In genomic region chr11:134752526-134752925, GRCh38 we compare ENCODE assay signal across 16 cellular contexts.
A peak's percentile ranks its signal among the peaks of the same experiment; 100 is the strongest.
DNase-seq lines count a peak whose midpoint lies in the region; ATAC-seq and TF ChIP-seq lines count a peak whose summit lies in the region.
"Had no signal": no experiment of that assay in that cellular context is flagged by ENCODE, and none has a peak within 500 bp of the region (broad histone marks: within the 10 kb centered on the region; RNA-seq: fewer than 3 reads in every experiment).

No MANE protein-coding gene starts in this region.

- no peak for ATAC-seq in T-helper 17 cell
- ATAC-seq: CD8-positive, alpha-beta T cell had no signal

- peaks cover 62% of the 10 kb centered on the region for H3K27me3 Mint-ChIP-seq in T-helper 17 cell

- no peak overlapping the region for H2AFZ ChIP-seq in hepatocyte

- H3K9me3 ChIP-seq in hepatocyte (ENCODE audit: low read depth) (no peaks in the 10 kb centered on the region), vagina (no peaks in the 10 kb centered on the region), T-helper 17 cell (ENCODE audit: control insufficient read depth, low read length, poor library complexity, severe bottlenecking) (no peaks in the 10 kb centered on the region)

- H3K27me3 ChIP-seq in hepatocyte (no peaks in the 10 kb centered on the region), vagina (no peaks in the 10 kb centered on the region)

- H3K27ac Mint-ChIP-seq in T-helper 17 cell: no peak overlapping the region
- H3K27ac Mint-ChIP-seq: CD14-positive monocyte; CD8-positive, alpha-beta T cell; HFFc6 had no signal

- peaks cover 7% of the 10 kb centered on the region for H3K4me1 ChIP-seq in hepatocyte (ENCODE audit: insufficient read depth)
- H3K4me1 ChIP-seq in vagina: no peaks in the 10 kb centered on the region

- H3K27ac ChIP-seq in hepatocyte (peak overlapping the region; percentile 87), vagina (no peak overlapping the region)
- H3K27ac ChIP-seq: 22Rv1 had no signal

- H3K36me3 ChIP-seq in hepatocyte (replicated peaks; ENCODE audit: insufficient read depth, low read depth): no peaks in the 10 kb centered on the region
- H3K36me3 ChIP-seq in vagina: no peaks in the 10 kb centered on the region

- H4K20me1 ChIP-seq in hepatocyte (ENCODE audit: insufficient read depth, poor library complexity, severe bottlenecking): no peaks in the 10 kb centered on the region

- TF ChIP-seq CTCF in hepatocyte (IDR thresholded peaks at IDR 0.05; ENCODE audit: poor library complexity) (no peak), vagina (IDR thresholded peaks at IDR 0.05) (no peak)

- peak; percentile 26 for DNase-seq in activated CD8-positive, alpha-beta memory T cell treated with anti-CD3 and anti-CD28 coated beads for 24 hours
- no peak for DNase-seq in activated CD8-positive, alpha-beta memory T cell treated with anti-CD3 and anti-CD28 coated beads, Interleukin-2, amount 50 U/mL, for 4 hours
- DNase-seq in hepatocyte (ENCODE audit: low spot score) (no peak), mucosa of gallbladder (ENCODE audit: low spot score) (peak; percentile 4), vagina (ENCODE audit: extremely low spot score in 2 of 2) (peak; percentile 55 to 67), T-helper 17 cell (no peak), NCI-H2081 treated with DMSO at 0.1 percent for 48 hours (lab: John Stamatoyannopoulos, UW) (no peak), NOMO-1 treated with DMSO at 0.1 percent for 48 hours (lab: John Stamatoyannopoulos, UW; ENCODE audit: unreplicated experiment) (no peak)
- DNase-seq: COR-L47, DND-41, GDM1, HCEC 1CT, HFFc6 had no signal

- peaks cover 2% of the 10 kb centered on the region for H3K36me3 Mint-ChIP-seq in T-helper 17 cell (ENCODE audit: low read depth)
- H3K36me3 Mint-ChIP-seq: CD14-positive monocyte; CD8-positive, alpha-beta T cell had no signal

- H3K9me2 ChIP-seq in hepatocyte (replicated peaks; ENCODE audit: insufficient read depth): no peaks in the 10 kb centered on the region

- H3K4me3 ChIP-seq in hepatocyte (no peak overlapping the region), vagina (no peak overlapping the region)

- TF ChIP-seq POLR2A in vagina (IDR thresholded peaks at IDR 0.05): no peak

- H3K4me3 Mint-ChIP-seq in T-helper 17 cell: no peak overlapping the region
- H3K4me3 Mint-ChIP-seq: CD14-positive monocyte; CD8-positive, alpha-beta T cell; HFFc6 had no signal

- peaks cover 2% of the 10 kb centered on the region for H3K4me1 Mint-ChIP-seq in T-helper 17 cell
- H3K4me1 Mint-ChIP-seq: CD14-positive monocyte had no signal

- intact Hi-C loops in vagina (cut with DNase I): no loop called here

- H3K79me2 ChIP-seq in hepatocyte: no peaks in the 10 kb centered on the region

- 95% methylated on average over 6 of the region's 6 CpGs for WGBS in hepatocyte (ENCODE audit: low lambda C conversion rate, missing lambda C conversion rate)

- no peak overlapping the region for H3K4me2 ChIP-seq in hepatocyte

Comparison
In these comparisons a context has a peak if more than half of its experiments do, and no peak if none do; other contexts are left out.
1. DNase-seq: peak in activated CD8-positive, alpha-beta memory T cell treated with anti-CD3 and anti-CD28 coated beads for 24 hours (single experiment), mucosa of gallbladder (single experiment) and vagina (2 of 2); none in activated CD8-positive, alpha-beta memory T cell treated with anti-CD3 and anti-CD28 coated beads, Interleukin-2, amount 50 U/mL, for 4 hours (single experiment), hepatocyte (single experiment), T-helper 17 cell (0 of 3), NCI-H2081 treated with DMSO at 0.1 percent for 48 hours (single experiment) and NOMO-1 treated with DMSO at 0.1 percent for 48 hours (single experiment).